Comparison of ENCODE assay signal across 1 cellular context in the genomic region with DNA sequence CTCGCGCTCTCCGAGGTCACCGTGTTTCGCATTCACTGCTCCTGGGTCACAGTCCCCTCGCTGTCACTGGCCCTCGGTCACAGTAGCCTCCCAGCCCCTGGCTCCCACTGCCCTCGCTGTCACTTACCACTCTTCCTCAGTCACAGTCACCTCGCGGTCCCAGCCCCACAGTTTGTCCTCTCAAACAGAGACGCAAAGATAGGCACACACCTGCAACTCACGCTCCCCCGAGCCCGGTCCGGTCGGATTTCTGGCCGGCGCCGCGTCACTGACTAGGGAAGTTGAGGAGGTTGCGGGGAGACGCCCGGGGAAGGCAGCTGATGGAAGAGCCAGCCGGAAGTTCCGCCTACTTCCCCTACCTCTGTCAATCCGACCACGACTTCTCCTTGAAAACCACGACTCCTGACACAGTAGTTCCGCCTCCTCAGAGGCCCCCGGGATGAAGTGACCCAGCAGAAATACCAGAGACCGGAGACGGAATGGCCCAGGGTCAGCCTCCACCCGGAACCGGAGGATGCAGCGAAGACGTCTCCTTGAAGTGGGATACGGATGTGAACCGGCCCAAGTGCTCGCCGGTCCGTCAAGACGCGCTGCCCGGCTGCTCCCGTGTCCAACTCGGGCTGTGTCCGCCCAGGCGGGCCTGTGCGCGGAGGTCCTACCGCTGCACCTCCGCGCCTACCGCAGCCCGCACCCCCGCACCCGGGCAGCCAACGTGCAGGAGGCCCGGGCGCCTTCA.
TF ChIP-seq lines count a peak whose summit lies in the region.

TSS of gene PCYT1A (minus strand) at position 322 of the 736 bp plus-strand sequence. CDS start 17,195 bp downstream, outside the sequence.

TF ChIP-seq in liver, 16 proteins besides CTCF, POLR2A, EP300 and RAD21 (continued from another document):
- TF ChIP-seq REST (IDR thresholded peaks at IDR 0.05) (peak; percentile 69), NR2F2 (IDR thresholded peaks at IDR 0.05) (peak; percentile 76), YY1 (IDR thresholded peaks at IDR 0.05) (peak; percentile 71), RXRA (IDR thresholded peaks at IDR 0.05) (peak; percentile 56 to 64), EGR1 (IDR thresholded peaks at IDR 0.05; ENCODE audit: low read depth in 2 of 2) (peak; percentile 54 to 67), JUND (IDR thresholded peaks at IDR 0.05) (peak; percentile 38 to 76), HNF4A (conservative IDR thresholded peaks at IDR 0.05) (peak in 1 of 2 donors; percentile 11)
- TF ChIP-seq, protein P1, sequence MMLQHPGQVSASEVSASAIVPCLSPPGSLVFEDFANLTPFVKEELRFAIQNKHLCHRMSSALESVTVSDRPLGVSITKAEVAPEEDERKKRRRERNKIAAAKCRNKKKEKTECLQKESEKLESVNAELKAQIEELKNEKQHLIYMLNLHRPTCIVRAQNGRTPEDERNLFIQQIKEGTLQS (IDR thresholded peaks at IDR 0.05) = no peak
TF ChIP-seq in liver: peak in this region for 12.
